ENCODE assay signal across 33 cellular contexts in genomic region chr1:72757843-72758242, GRCh38.
"Had no signal": no experiment of that assay in that cellular context is flagged by ENCODE, and none has a peak within 500 bp of the region (broad histone marks: within the 10 kb centered on the region; RNA-seq: fewer than 3 reads in every experiment).

No MANE protein-coding gene starts in this region.

- H3K9me3 ChIP-seq: adrenal gland, ascending aorta, body of pancreas, breast epithelium had no signal

- H3K4me3 ChIP-seq: adrenal gland, ascending aorta, body of pancreas, breast epithelium, cardiac muscle cell had no signal

- DNase-seq: activated effector memory CD4-positive, alpha-beta T cell treated with anti-CD3 and anti-CD28 coated beads, Interleukin-2, amount 50 U/mL, for 16 hours; activated effector memory CD4-positive, alpha-beta T cell treated with Interleukin-2 at 50 U/mL for 16 hours; activated gamma-delta T cell; activated gamma-delta T cell treated with Interleukin-2 at 50 U/mL for 16 hours; activated naive CD4-positive, alpha-beta T cell; activated naive CD4-positive, alpha-beta T cell treated with anti-CD3 and anti-CD28 coated beads for 36 hours; activated naive CD4-positive, alpha-beta T cell treated with anti-CD3 and anti-CD28 coated beads, Interleukin-2, amount 10 ng/mL, durations not matched to agents 7 days and 5 days; activated naive CD4-positive, alpha-beta T cell treated with anti-CD3 and anti-CD28 coated beads, Interleukin-2, amount 50 U/mL, for 16 hours; activated naive CD4-positive, alpha-beta T cell treated with Interleukin-2 at 50 U/mL for 16 hours; activated naive CD8-positive, alpha-beta T cell treated with anti-CD3 and anti-CD28 coated beads for 36 hours; activated naive CD8-positive, alpha-beta T cell treated with anti-CD3 and anti-CD28 coated beads, Interleukin-2, amount 10 ng/mL, durations not matched to agents 7 days and 5 days; activated naive CD8-positive, alpha-beta T cell treated with anti-CD3 and anti-CD28 coated beads, Interleukin-2, amount 50 U/mL, for 24 hours; activated T-cell treated with anti-CD3 and anti-CD28 coated beads, Interleukin-2, amount 50 U/mL, for 24 hours; activated T-cell treated with anti-CD3 and anti-CD28 coated beads, Interleukin-2, amount 50 U/mL, for 4 hours; activated T-cell treated with anti-CD3 and anti-CD28 coated beads, Interleukin-2, amount 50 U/mL, for 48 hours; activated T-cell treated with anti-CD3 and anti-CD28 coated beads, Interleukin-2, amount 50 U/mL, for 72 hours; adrenal gland; amniotic stem cell; amygdala; anterior cingulate cortex; aorta; body of pancreas; brain microvascular endothelial cell; caudate nucleus; central memory CD4-positive, alpha-beta T cell; cerebellar nuclear complex had no signal

- H3K36me3 ChIP-seq: adrenal gland, ascending aorta, brain microvascular endothelial cell, breast epithelium, cardiac muscle cell had no signal

- H3K27me3 ChIP-seq: adrenal gland, ascending aorta, body of pancreas, brain microvascular endothelial cell, breast epithelium, cardiac muscle cell had no signal

- FAIRE-seq: astrocyte, bronchial epithelial cell had no signal

- ATAC-seq: activated naive CD4-positive, alpha-beta T cell treated with anti-CD3 and anti-CD28 coated beads, Interleukin-2, amount 50 U/mL, for 72 hours; activated naive CD8-positive, alpha-beta T cell treated with anti-CD3 and anti-CD28 coated beads, Interleukin-2, amount 50 U/mL, for 24 hours; activated T-cell treated with anti-CD3 and anti-CD28 coated beads, Interleukin-2, amount 50 U/mL, for 4 hours; activated T-cell treated with anti-CD3 and anti-CD28 coated beads, Interleukin-2, amount 50 U/mL, for 72 hours; activated T-helper 17 cell treated with anti-CD3 and anti-CD28 coated beads, Interleukin-2, amount 50 U/mL, for 72 hours; body of pancreas had no signal

- H3K4me1 ChIP-seq: adrenal gland, ascending aorta, body of pancreas, breast epithelium had no signal

- H3K27ac ChIP-seq: adrenal gland, ascending aorta, body of pancreas, brain microvascular endothelial cell, breast epithelium, cardiac muscle cell had no signal
